ENCODE assay signal across 8 cellular contexts in the genomic region with DNA sequence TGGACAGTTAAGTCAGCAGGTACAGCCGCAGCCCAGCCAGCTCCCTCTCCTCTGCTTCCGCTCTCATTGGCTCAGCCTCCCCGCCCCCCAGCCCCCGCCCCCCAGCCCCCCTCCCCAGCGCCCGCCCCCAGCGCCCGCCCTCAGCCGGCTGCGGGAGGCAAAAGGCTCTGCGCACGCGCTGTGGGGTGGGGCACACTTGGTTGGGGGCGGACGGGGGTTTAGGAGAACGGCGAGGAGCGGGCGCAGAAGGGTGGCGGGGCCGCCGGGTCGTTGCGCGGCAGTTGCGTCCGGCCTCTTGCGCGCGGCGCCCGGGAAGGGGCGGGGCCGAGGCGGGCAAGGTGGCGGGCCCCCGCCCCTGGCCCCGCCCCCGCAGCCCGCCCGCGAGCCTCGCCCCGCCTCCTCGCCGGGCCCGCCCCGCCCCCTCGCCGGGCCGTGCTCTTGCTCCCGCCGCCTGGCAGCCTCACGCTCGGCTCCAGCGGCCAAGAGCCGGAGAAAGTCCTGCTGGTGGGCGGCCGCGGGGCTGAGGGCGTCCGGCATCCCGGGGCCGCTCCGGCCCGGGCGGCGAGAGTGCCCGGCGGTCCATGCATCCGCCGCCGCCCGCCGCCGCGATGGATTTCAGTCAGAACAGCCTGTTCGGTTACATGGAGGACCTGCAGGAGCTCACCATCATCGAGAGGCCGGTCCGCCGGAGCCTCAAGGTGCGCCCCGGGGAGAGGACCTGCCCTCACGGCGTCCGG. TPM values are rescaled to one million over a fixed set of nuclear protein-coding genes. Genes with fewer than 3 reads are reported as not detected.
DNase-seq lines count a peak whose midpoint lies in the region; ATAC-seq and TF ChIP-seq lines count a peak whose summit lies in the region.

Gene PPP4R4, plus strand, starts transcription at position 438 of the 737 bp plus-strand sequence. Its CDS starts 144 bp downstream, at position 582.

- peaks cover 37% of the 10 kb centered on the region for H3K27me3 Mint-ChIP-seq in activated CD4-positive, alpha-beta memory T cell treated with anti-CD3 and anti-CD28 coated beads, Interleukin-2, amount 10 ng/mL, durations not matched to agents 7 days and 5 days

- peaks cover 27% of the 10 kb centered on the region for H3K4me1 Mint-ChIP-seq in activated CD4-positive, alpha-beta memory T cell treated with anti-CD3 and anti-CD28 coated beads, Interleukin-2, amount 10 ng/mL, durations not matched to agents 7 days and 5 days

- H3K27me3 ChIP-seq in lower lobe of right lung (ENCODE audit: low read depth), result peaks cover 36% of the 10 kb centered on the region

- no peaks in the 10 kb centered on the region for H3K36me3 ChIP-seq in lower lobe of right lung

- H3K4me1 ChIP-seq in lower lobe of right lung, result peaks cover 19% of the 10 kb centered on the region

- CTCF ChIA-PET in activated CD4-positive, alpha-beta memory T cell treated with anti-CD3 and anti-CD28 coated beads, Interleukin-2, amount 10 ng/mL, durations not matched to agents 7 days and 5 days (lab: Charles Lee), result interaction anchor here (0.9 to 3.1 kb wide), 6 partner anchors 31 to 234 kb away, joined by 3 to 13 read pairs (median 5); no protein-coding TSS in a partner anchor

- DNase-seq in AG20443 (ENCODE audit: low spot score) (peak; percentile 96), NCI-H774 (lab: John Stamatoyannopoulos, UW) (peak; percentile 94), ecto neural progenitor cell (ENCODE audit: low spot score) (peak; percentile 98), lower lobe of right lung (peak; percentile 94)
- peak; percentile 92 for DNase-seq in activated CD4-positive, alpha-beta memory T cell treated with anti-CD3 and anti-CD28 coated beads, Interleukin-2, amount 10 ng/mL, durations not matched to agents 7 days and 5 days
- DNase-seq in stimulated activated CD4-positive, alpha-beta T cell treated with anti-CD3 and anti-CD28 coated beads, TNF-alpha, amount 100 ng/mL, for 1 hour (ENCODE audit: low read depth in 3 of 3, low spot score in 1 of 3), result peak; percentile 74 to 83 (median 74)

- H3K9me3 Mint-ChIP-seq in activated CD4-positive, alpha-beta memory T cell treated with anti-CD3 and anti-CD28 coated beads, Interleukin-2, amount 10 ng/mL, durations not matched to agents 7 days and 5 days, result no peaks in the 10 kb centered on the region

- peak within 1 kb of the TSS; percentile 77 for H3K4me3 Mint-ChIP-seq in activated CD4-positive, alpha-beta memory T cell treated with anti-CD3 and anti-CD28 coated beads, Interleukin-2, amount 10 ng/mL, durations not matched to agents 7 days and 5 days

- peak within 1 kb of the TSS; percentile 63 for H3K27ac ChIP-seq in lower lobe of right lung

- H3K9me3 ChIP-seq in lower lobe of right lung, result no peaks in the 10 kb centered on the region

- H3K4me3 ChIP-seq in lower lobe of right lung, result peak within 1 kb of the TSS; percentile 75

- peak within 1 kb of the TSS; percentile 62 for H3K27ac Mint-ChIP-seq in activated CD4-positive, alpha-beta memory T cell treated with anti-CD3 and anti-CD28 coated beads, Interleukin-2, amount 10 ng/mL, durations not matched to agents 7 days and 5 days

- intact Hi-C loops in lower lobe of right lung (cut with DNase I), result no loop called here

- H3K36me3 Mint-ChIP-seq in activated CD4-positive, alpha-beta memory T cell treated with anti-CD3 and anti-CD28 coated beads, Interleukin-2, amount 10 ng/mL, durations not matched to agents 7 days and 5 days (ENCODE audit: low read depth), result peaks cover 2% of the 10 kb centered on the region

- ATAC-seq in GM19324 (IDR thresholded peaks at IDR 0.05; ENCODE audit: low FRiP score, unreplicated experiment), result peak; percentile 86
- peak; percentile 78 for ATAC-seq in HG03460 (IDR thresholded peaks at IDR 0.05; ENCODE audit: unreplicated experiment)
- peak; percentile 94 to 97 for ATAC-seq in lower lobe of right lung

- POLR2A ChIA-PET in activated CD4-positive, alpha-beta memory T cell treated with anti-CD3 and anti-CD28 coated beads, Interleukin-2, amount 10 ng/mL, durations not matched to agents 7 days and 5 days (lab: Charles Lee), result interaction anchor here (0.8 to 3.6 kb wide), 9 partner anchors 9 to 219 kb away, joined by 3 to 20 read pairs (median 7); partner anchors contain the start of genes DDX24, IFI27L1 and IFI27L2

- TF ChIP-seq CTCF in lower lobe of right lung (IDR thresholded peaks at IDR 0.05), result no peak

RNA-seq across cellular contexts. Expression of gene PPP4R4, which starts in this region (rescaled TPM):
- 1 to 10 TPM; 3.3 to 4.9 TPM for total RNA-seq in activated CD4-positive, alpha-beta memory T cell treated with anti-CD3 and anti-CD28 coated beads, Interleukin-2, amount 10 ng/mL, durations not matched to agents 7 days and 5 days
- total RNA-seq in lower lobe of right lung, result 5.9 TPM

Comparison
In these comparisons a context has a peak if more than half of its experiments do, and no peak if none do; other contexts are left out.
1. Peak in every context shown above with its lines: DNase-seq, ATAC-seq, H3K4me3 ChIP-seq and H3K27ac ChIP-seq.